Comparison of ENCODE assay signal across 26 cellular contexts in genomic region chr2:127511917-127512316, GRCh38. TPM values are rescaled to one million over a fixed set of nuclear protein-coding genes. Genes with fewer than 3 reads are reported as not detected.
DNase-seq lines count a peak whose midpoint lies in the region; ATAC-seq and TF ChIP-seq lines count a peak whose summit lies in the region.
"Had no signal": no experiment of that assay in that cellular context is flagged by ENCODE, and none has a peak within 500 bp of the region (broad histone marks: within the 10 kb centered on the region; RNA-seq: fewer than 3 reads in every experiment).

No MANE protein-coding gene starts in this region.

- in situ Hi-C loops in IMR-90 (cut with MboI; ENCODE audit: low sequenced_read_pairs), result no loop called here

- no peaks in the 10 kb centered on the region for H3K27me3 Mint-ChIP-seq in activated T-cell treated with anti-CD3 and anti-CD28 coated beads, Interleukin-2, amount 50 U/mL, for 24 hours

- no peak overlapping the region for H2AFZ ChIP-seq in IMR-90 (replicated peaks; ENCODE audit: low read length, poor library complexity)

- H3K14ac ChIP-seq in IMR-90 (replicated peaks; ENCODE audit: low read depth, low read length), result no peak overlapping the region

- DNase-seq in activated T-cell treated with anti-CD3 and anti-CD28 coated beads, Interleukin-2, amount 50 U/mL, for 24 hours, result no peak
- DNase-seq in activated T-cell treated with anti-CD3 and anti-CD28 coated beads, Interleukin-2, amount 50 U/mL, for 48 hours, result no peak
- no peak for DNase-seq in IMR-90
- no peak for DNase-seq in esophagus muscularis mucosa (ENCODE audit: extremely low spot score)
- no peak for DNase-seq in psoas muscle
- DNase-seq in colonic mucosa, result no peak
- no peak for DNase-seq in NOMO-1 treated with DMSO at 0.1 percent for 48 hours (lab: John Stamatoyannopoulos, UW; ENCODE audit: unreplicated experiment)
- DNase-seq in AG08395 (ENCODE audit: low spot score), result no peak
- DNase-seq: activated CD8-positive, alpha-beta memory T cell treated with anti-CD3 and anti-CD28 coated beads for 24 hours; effector memory CD4-positive, alpha-beta T cell; esophagus squamous epithelium; H9; MM.1S; NCI-H146; NCI-H524; NK-92 treated with Interleukin-12 subunit alpha and Interleukin-12 subunit beta, amount 100 ng/mL, for 24 hours; right cardiac atrium; stomach; T-helper 9 cell; upper lobe of left lung had no signal

- H2BK20ac ChIP-seq in IMR-90 (ENCODE audit: low read depth, low read length), result no peak overlapping the region

- H3K27me3 ChIP-seq in IMR-90 (ENCODE audit: control insufficient read depth, insufficient read depth, low read length), result no peaks in the 10 kb centered on the region
- no peaks in the 10 kb centered on the region for H3K27me3 ChIP-seq in esophagus muscularis mucosa
- no peaks in the 10 kb centered on the region for H3K27me3 ChIP-seq in psoas muscle (ENCODE audit: insufficient read depth in 3 of 3, low read length in 2 of 3)
- H3K27me3 ChIP-seq in colonic mucosa, result no peaks in the 10 kb centered on the region
- H3K27me3 ChIP-seq: BLaER1 treated with 17β-estradiol and CSF1 and Interleukin-3, amounts not matched to agents 10 nM and 100 nM; esophagus squamous epithelium; stomach; upper lobe of left lung had no signal

- H3K4me3 ChIP-seq in IMR-90 (ENCODE audit: insufficient read depth, low read depth, low read length) (no peak overlapping the region), esophagus muscularis mucosa (no peak overlapping the region), psoas muscle (no peak overlapping the region), colonic mucosa (no peak overlapping the region)
- H3K4me3 ChIP-seq: A549; BLaER1 treated with 17β-estradiol and CSF1 and Interleukin-3, amounts not matched to agents 10 nM and 100 nM; esophagus squamous epithelium; lung; stomach; upper lobe of left lung had no signal

- no TSS peak for BruUV-seq in IMR-90 (replicated peaks; lab: Mats Ljungman, UMichigan)

- no peak overlapping the region for H2AK9ac ChIP-seq in IMR-90 (replicated peaks; ENCODE audit: low read depth, low read length, poor library complexity)

- H3K27ac ChIP-seq in IMR-90 (ENCODE audit: insufficient read depth, low read length), result no peak overlapping the region
- peak overlapping the region; percentile 6 to 80 (median 50) for H3K27ac ChIP-seq in esophagus muscularis mucosa (replicated peaks in 1 of 4)
- H3K27ac ChIP-seq in psoas muscle, result peak overlapping the region; percentile 85
- no peak overlapping the region for H3K27ac ChIP-seq in colonic mucosa
- H3K27ac ChIP-seq: A549, esophagus squamous epithelium, stomach, upper lobe of left lung had no signal

- TF ChIP-seq POLR2A in IMR-90 (IDR thresholded peaks at IDR 0.05; ENCODE audit: low read depth, low read length), result no peak
- TF ChIP-seq POLR2A in esophagus muscularis mucosa (IDR thresholded peaks at IDR 0.05; ENCODE audit: low read depth), result no peak

- H4K8ac ChIP-seq in IMR-90 (ENCODE audit: low read depth in 2 of 2, low read length in 2 of 2), result no peak overlapping the region

- no peak overlapping the region for H2BK15ac ChIP-seq in IMR-90 (ENCODE audit: low read depth, low read length)

- H4K91ac ChIP-seq in IMR-90 (ENCODE audit: insufficient read depth, low read depth, low read length), result no peak overlapping the region

- TF ChIP-seq RAD21 in IMR-90 (IDR thresholded peaks at IDR 0.05; ENCODE audit: low read length), result no peak

- H3K27ac Mint-ChIP-seq in activated T-cell treated with anti-CD3 and anti-CD28 coated beads, Interleukin-2, amount 50 U/mL, for 24 hours, result peak overlapping the region; percentile 6

- no peaks in the 10 kb centered on the region for H3K9me3 Mint-ChIP-seq in activated T-cell treated with anti-CD3 and anti-CD28 coated beads, Interleukin-2, amount 50 U/mL, for 24 hours
- H3K9me3 Mint-ChIP-seq: activated naive CD4-positive, alpha-beta T cell treated with anti-CD3 and anti-CD28 coated beads, Interleukin-2, amount 50 U/mL, for 72 hours; H9 had no signal

- H3K56ac ChIP-seq in IMR-90 (ENCODE audit: extremely low read depth, insufficient read depth, low read length), result no peak overlapping the region

- TF ChIP-seq CTCF in IMR-90 (conservative IDR thresholded peaks at IDR 0.05; ENCODE audit: low read depth, low read length), result no peak
- TF ChIP-seq CTCF in esophagus muscularis mucosa (IDR thresholded peaks at IDR 0.05), result no peak
- no peak for TF ChIP-seq CTCF in psoas muscle (IDR thresholded peaks at IDR 0.05)
- no peak for TF ChIP-seq CTCF in colonic mucosa (IDR thresholded peaks at IDR 0.05)

- no CpG with 5 or more reads among the region's 1 CpG for WGBS in IMR-90 (ENCODE audit: extremely low coverage in 2 of 2, insufficient read length in 1 of 2), 2 experiments
- WGBS in esophagus muscularis mucosa, result 76% methylated on average over 1 of the region's 1 CpG
- whole genome bisulfite sequencing in psoas muscle, 3 donors, result 27 to 68% (median 40%) methylated on average over 1 of the region's 1 CpG

- peaks cover 72% of the 10 kb centered on the region for H4K20me1 ChIP-seq in IMR-90 (ENCODE audit: insufficient read depth, low read length)

- CTCF ChIA-PET in IMR-90 (lab: Yijun Ruan, JAX), result no interaction called here

- POLR2A ChIA-PET in IMR-90 (lab: Charles Lee; ENCODE audit: unreplicated experiment), result no interaction called here

- H3K4me1 Mint-ChIP-seq in activated T-cell treated with anti-CD3 and anti-CD28 coated beads, Interleukin-2, amount 50 U/mL, for 24 hours (ENCODE audit: low read depth), result peaks cover 92% of the 10 kb centered on the region

- H3K4me2 ChIP-seq in IMR-90 (ENCODE audit: low read depth, low read length), result no peak overlapping the region
- H3K4me2 ChIP-seq: A549 had no signal

- H3K9me3 ChIP-seq in IMR-90 (ENCODE audit: control insufficient read depth, insufficient read depth, low read length) (no peaks in the 10 kb centered on the region), esophagus muscularis mucosa (no peaks in the 10 kb centered on the region), psoas muscle (no peaks in the 10 kb centered on the region), colonic mucosa (no peaks in the 10 kb centered on the region)
- H3K9me3 ChIP-seq: A549; BLaER1 treated with 17β-estradiol and CSF1 and Interleukin-3, amounts not matched to agents 10 nM and 100 nM; esophagus squamous epithelium; stomach; upper lobe of left lung had no signal

- H3K36me3 ChIP-seq in IMR-90 (ENCODE audit: control insufficient read depth, insufficient read depth, low read length), result peaks cover 12% of the 10 kb centered on the region
- peaks cover 0 to 12% (median 5%) of the 10 kb centered on the region in 4 donors for H3K36me3 ChIP-seq in esophagus muscularis mucosa
- peaks cover 0 to 2% of the 10 kb centered on the region in 2 donors for H3K36me3 ChIP-seq in psoas muscle (ENCODE audit: insufficient read depth in 1 of 2, low read depth in 1 of 2)
- no peaks in the 10 kb centered on the region for H3K36me3 ChIP-seq in colonic mucosa

- H3K9ac ChIP-seq in IMR-90 (ENCODE audit: low read depth, low read length) (no peak overlapping the region), colonic mucosa (ENCODE audit: low read depth in 2 of 2, low read length in 2 of 2) (no peak overlapping the region)
- H3K9ac ChIP-seq: BLaER1 treated with 17β-estradiol and CSF1 and Interleukin-3, amounts not matched to agents 10 nM and 100 nM had no signal

- H2BK5ac ChIP-seq in IMR-90 (ENCODE audit: low read depth, low read length, poor library complexity, severe bottlenecking), result no peak overlapping the region

- dilution Hi-C loops in IMR-90 (cut with HindIII; ENCODE audit: low sequenced_read_pairs, unreplicated experiment), result no loop called here

- no peak overlapping the region for H4K5ac ChIP-seq in IMR-90 (ENCODE audit: low read depth, low read length)

- no peak overlapping the region for H3K4ac ChIP-seq in IMR-90 (ENCODE audit: low read depth, low read length)

- no peak overlapping the region for H3K18ac ChIP-seq in IMR-90 (ENCODE audit: low read depth, low read length)

- no peak for ATAC-seq in IMR-90 (ENCODE audit: low read depth)
- ATAC-seq in psoas muscle, result no peak
- ATAC-seq: A549; activated CD4-positive, CD25-positive, alpha-beta regulatory T cell treated with anti-CD3 and anti-CD28 coated beads, Interleukin-2, amount 50 U/mL, for 24 hours; activated naive CD4-positive, alpha-beta T cell treated with anti-CD3 and anti-CD28 coated beads, Interleukin-2, amount 50 U/mL, for 72 hours; right cardiac atrium had no signal

- peaks cover 92% of the 10 kb centered on the region for H3K36me3 Mint-ChIP-seq in activated T-cell treated with anti-CD3 and anti-CD28 coated beads, Interleukin-2, amount 50 U/mL, for 24 hours (ENCODE audit: low read depth)

- H3K23ac ChIP-seq in IMR-90 (ENCODE audit: low read depth, low read length), result no peak overlapping the region

- H3K4me1 ChIP-seq in IMR-90 (ENCODE audit: control insufficient read depth, insufficient read depth, low read length), result peaks cover 5% of the 10 kb centered on the region
- H3K4me1 ChIP-seq in esophagus muscularis mucosa, result peaks cover 72 to 95% (median 83%) of the 10 kb centered on the region in 4 donors
- peaks cover 97% of the 10 kb centered on the region for H3K4me1 ChIP-seq in psoas muscle
- H3K4me1 ChIP-seq in colonic mucosa, result no peaks in the 10 kb centered on the region

- H3K4me3 Mint-ChIP-seq in activated T-cell treated with anti-CD3 and anti-CD28 coated beads, Interleukin-2, amount 50 U/mL, for 24 hours, result no peak overlapping the region
- H3K4me3 Mint-ChIP-seq: H9 had no signal

- H2BK120ac ChIP-seq in IMR-90 (ENCODE audit: low read depth, low read length), result no peak overlapping the region

- intact Hi-C loops in IMR-90 (cut with micrococcal nuclease) (no loop called here), esophagus muscularis mucosa (cut with DNase I) (loop anchor here (2.0 to 10.0 kb wide), 2 partner anchors 13 to 143 kb away; no protein-coding TSS in a partner anchor), psoas muscle (cut with DNase I) (no loop called here), colonic mucosa (cut with DNase I) (no loop called here)

- 0 out of 2 replicates have a peak overlapping the region, but pooled peaks have one; percentile 13 for H2AK5ac ChIP-seq in IMR-90 (ENCODE audit: low read depth, low read length)

- TF ChIP-seq EP300 in esophagus muscularis mucosa (IDR thresholded peaks at IDR 0.05), result no peak

- peaks cover 19% of the 10 kb centered on the region for H3K9me1 ChIP-seq in IMR-90 (ENCODE audit: insufficient read depth, low read length)

- peaks cover 24 to 74% of the 10 kb centered on the region in 2 experiments for H3K79me1 ChIP-seq in IMR-90 (ENCODE audit: low read depth in 1 of 2, low read length in 2 of 2)

RNA-seq across cellular contexts. Expression of gene IWS1, which starts 14.4 kb away (rescaled TPM):
- total RNA-seq in IMR-90 (2012; rRNA removed), result 50.0 and 52.5 TPM in 2 replicates
- 31.0 and 31.5 TPM in 2 replicates for polyA plus RNA-seq in IMR-90 (2012; rRNA removed)
- 10.2 and 17.5 TPM in 2 replicates for polyA plus RNA-seq in IMR-90 (2012; cell fraction: cytosol; rRNA removed)
- polyA plus RNA-seq in IMR-90 (2012; cell fraction: nucleus; rRNA removed; ENCODE audit: low replicate concordance), result 7.8 and 24.1 TPM in 2 replicates
- 10 to 100 TPM; 32.6 to 38.1 (median 34.7) TPM for total RNA-seq in esophagus muscularis mucosa
- total RNA-seq in psoas muscle, result 10 to 100 TPM; 54.2 to 69.0 (median 62.7) TPM
- 10 to 100 TPM; 47.6 to 77.2 (median 59.3) TPM for polyA plus RNA-seq in psoas muscle
- total RNA-seq in colonic mucosa, result 10 to 100 TPM; 32.4 to 37.8 TPM

RNA-seq across cellular contexts. Expression of gene MYO7B, which starts 23.6 kb away (rescaled TPM):
- total RNA-seq in IMR-90 (2012; rRNA removed), result 0.18 and 0.28 TPM in 2 replicates
- 0.46 and 0.55 TPM in 2 replicates for polyA plus RNA-seq in IMR-90 (2012; rRNA removed)
- polyA plus RNA-seq in IMR-90 (2012; cell fraction: cytosol; rRNA removed), result 0.14 and 0.17 TPM in 2 replicates
- polyA plus RNA-seq in IMR-90 (2012; cell fraction: nucleus; rRNA removed; ENCODE audit: low replicate concordance), result 0.49 and 1.3 TPM in 2 replicates
- total RNA-seq in esophagus muscularis mucosa, result under 1 TPM in 3 of 4 donors, not detected in 1; 0.19 to 0.98 (median 0.33) TPM
- under 1 TPM; 0.28 to 0.55 (median 0.51) TPM for total RNA-seq in psoas muscle
- polyA plus RNA-seq in psoas muscle, result under 1 TPM; 0.44 to 0.61 (median 0.47) TPM
- total RNA-seq in colonic mucosa, result 100 to 1,000 TPM; 159 to 218 TPM
- total RNA-seq: H9 had no signal
- polyA plus RNA-seq: keratinocyte had no signal

Comparison
In these comparisons a context has a peak if more than half of its experiments do, and no peak if none do; other contexts are left out.
1. H3K27ac ChIP-seq: peak in esophagus muscularis mucosa (4 of 4) and psoas muscle (single experiment); none in IMR-90 (single experiment) and colonic mucosa (single experiment).
2. RNA of gene MYO7B, which starts 23.6 kb away (total RNA-seq): 159 to 218 TPM in colonic mucosa; 0.28 to 0.55 TPM in psoas muscle, 0.19 to 0.98 TPM in esophagus muscularis mucosa and 0.18 to 0.28 TPM in IMR-90; every median in the first group is over 10 times any median in the second.